13 cellular contexts compared by ENCODE assay signal in genomic region chr22:37015587-37015878, GRCh38. TPM values are rescaled to one million over a fixed set of nuclear protein-coding genes. Genes with fewer than 3 reads are reported as not detected.
"Had no signal": no experiment of that assay in that cellular context is flagged by ENCODE, and none has a peak within 500 bp of the region (broad histone marks: within the 10 kb centered on the region; RNA-seq: fewer than 3 reads in every experiment).

No MANE protein-coding gene starts in this region.

- H3K27ac ChIP-seq: brain microvascular endothelial cell, psoas muscle, spleen had no signal

- H3K27me3 ChIP-seq: brain microvascular endothelial cell, heart left ventricle had no signal

- DNase-seq: activated CD4-positive, alpha-beta T cell treated with anti-CD3 and anti-CD28 coated beads, Interleukin-2, amount 10 ng/mL, durations not matched to agents 24 days and 14 days; activated CD4-positive, CD25-positive, alpha-beta regulatory T cell; anterior cingulate cortex; brain microvascular endothelial cell; heart left ventricle; naive thymus-derived CD8-positive, alpha-beta T cell; spleen; stimulated activated naive CD8-positive, alpha-beta T cell treated with anti-CD3 and anti-CD28 coated beads, Interleukin-15, amount 100 ng/mL, for 72 hours; T-helper 2 cell had no signal

- H3K27ac Mint-ChIP-seq: activated naive CD8-positive, alpha-beta T cell treated with anti-CD3 and anti-CD28 coated beads, Interleukin-2, amount 10 ng/mL, durations not matched to agents 7 days and 5 days; activated T-helper 1 cell treated with anti-CD3 and anti-CD28 coated beads, Interleukin-12 subunit alpha, Interleukin-12 subunit beta, Interleukin-2, Interleukin-4 antibody, amounts not matched to agents 30 ng/mL and 10 ng/mL and 1 ng/mL, durations not matched to agents 14 hours and 24 hours and 36 hours; stimulated activated naive CD8-positive, alpha-beta T cell treated with anti-CD3 and anti-CD28 coated beads, Interleukin-15, amount 100 ng/mL, for 72 hours had no signal

- H3K9me3 ChIP-seq: heart left ventricle, psoas muscle, spleen had no signal

- H3K36me3 Mint-ChIP-seq: activated naive CD8-positive, alpha-beta T cell treated with anti-CD3 and anti-CD28 coated beads, Interleukin-2, amount 10 ng/mL, durations not matched to agents 7 days and 5 days; naive thymus-derived CD8-positive, alpha-beta T cell had no signal

- H3K4me3 ChIP-seq: heart left ventricle, psoas muscle, spleen had no signal

- H3K9me3 Mint-ChIP-seq: activated CD4-positive, alpha-beta T cell treated with anti-CD3 and anti-CD28 coated beads, Interleukin-2, amount 10 ng/mL, durations not matched to agents 24 days and 14 days; activated naive CD8-positive, alpha-beta T cell treated with anti-CD3 and anti-CD28 coated beads, Interleukin-2, amount 10 ng/mL, durations not matched to agents 7 days and 5 days; activated T-helper 1 cell treated with anti-CD3 and anti-CD28 coated beads, Interleukin-12 subunit alpha, Interleukin-12 subunit beta, Interleukin-2, Interleukin-4 antibody, amounts not matched to agents 30 ng/mL and 10 ng/mL and 1 ng/mL, durations not matched to agents 14 hours and 24 hours and 36 hours; naive thymus-derived CD8-positive, alpha-beta T cell; stimulated activated naive CD8-positive, alpha-beta T cell treated with anti-CD3 and anti-CD28 coated beads, Interleukin-15, amount 100 ng/mL, for 72 hours had no signal

- H3K36me3 ChIP-seq: spleen had no signal

- H3K4me3 Mint-ChIP-seq: activated CD4-positive, alpha-beta T cell treated with anti-CD3 and anti-CD28 coated beads, Interleukin-2, amount 10 ng/mL, durations not matched to agents 24 days and 14 days; activated naive CD8-positive, alpha-beta T cell treated with anti-CD3 and anti-CD28 coated beads, Interleukin-2, amount 10 ng/mL, durations not matched to agents 7 days and 5 days; activated T-helper 1 cell treated with anti-CD3 and anti-CD28 coated beads, Interleukin-12 subunit alpha, Interleukin-12 subunit beta, Interleukin-2, Interleukin-4 antibody, amounts not matched to agents 30 ng/mL and 10 ng/mL and 1 ng/mL, durations not matched to agents 14 hours and 24 hours and 36 hours; naive thymus-derived CD8-positive, alpha-beta T cell; stimulated activated naive CD8-positive, alpha-beta T cell treated with anti-CD3 and anti-CD28 coated beads, Interleukin-15, amount 100 ng/mL, for 72 hours had no signal

- ATAC-seq: heart left ventricle; naive thymus-derived CD8-positive, alpha-beta T cell; psoas muscle; sciatic nerve; stimulated activated naive CD8-positive, alpha-beta T cell treated with anti-CD3 and anti-CD28 coated beads, Interleukin-15, amount 100 ng/mL, for 72 hours had no signal

RNA-seq across cellular contexts. Expression of gene TST, which starts 3.7 kb away (rescaled TPM):
- total RNA-seq: naive thymus-derived CD8-positive, alpha-beta T cell had no signal
